ENCODE assay signal across 8 cellular contexts in the genomic region with DNA sequence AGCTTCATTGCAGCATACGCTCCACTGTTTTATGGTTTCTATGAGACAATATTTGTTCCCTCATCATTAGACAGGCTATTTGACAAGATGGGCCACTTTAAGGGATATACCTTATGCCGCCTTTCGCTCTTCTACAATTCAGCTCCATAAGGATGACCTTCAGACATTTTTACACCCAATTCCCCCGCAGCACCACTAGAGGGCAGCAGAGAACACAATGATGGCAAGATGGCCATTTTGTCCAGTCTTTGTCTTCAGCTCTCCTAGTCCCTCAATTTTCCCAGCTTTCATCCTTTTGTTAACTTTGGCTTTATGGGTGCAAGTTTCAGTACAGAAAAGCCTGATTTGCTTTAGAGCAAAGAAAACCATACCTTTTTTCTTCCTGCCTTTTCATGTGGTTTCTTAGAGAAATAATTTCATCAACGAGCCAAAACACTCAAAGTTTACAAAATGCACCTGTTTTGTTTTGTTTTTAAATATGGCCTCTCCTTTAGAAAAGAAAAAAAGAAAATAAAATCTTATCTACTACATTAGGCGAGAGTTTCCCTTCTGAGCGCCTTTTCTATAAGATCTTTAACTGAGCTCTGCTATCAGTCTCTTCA.
DNase-seq lines count a peak whose midpoint lies in the region; ATAC-seq and TF ChIP-seq lines count a peak whose summit lies in the region.

No MANE protein-coding gene starts in this region.

- H3K4me1 ChIP-seq in stomach = peaks cover 0 to 8% (median 6%) of the 10 kb centered on the region in 4 donors

- H3K4me3 ChIP-seq in epithelial cell of esophagus (ENCODE audit: low read length) (no peak overlapping the region), stomach (no peak overlapping the region)

- H3K9me3 Mint-ChIP-seq in naive thymus-derived CD8-positive, alpha-beta T cell = peaks cover 0 to 2% (median 0%) of the 10 kb centered on the region in 9 donors

- in situ Hi-C loops in G401 (cut with HindIII; ENCODE audit: low sequenced_read_pairs) = no loop called here

- 37 to 47% (median 39%) methylated on average over 7 of the region's 7 CpGs for WGBS in stomach, 5 donors

- no peaks in the 10 kb centered on the region for H3K27me3 Mint-ChIP-seq in naive thymus-derived CD8-positive, alpha-beta T cell

- H3K36me3 Mint-ChIP-seq in naive thymus-derived CD8-positive, alpha-beta T cell = no peaks in the 10 kb centered on the region

- peak; percentile 97 for TF ChIP-seq CTCF in epithelial cell of esophagus (IDR thresholded peaks at IDR 0.05; ENCODE audit: insufficient read depth, low read depth, low read length, missing control alignments)
- TF ChIP-seq CTCF in stomach (IDR thresholded peaks at IDR 0.05) = peak in 5 of 7 experiments; percentile 88 to 95 (median 90)

- peak; percentile 48 for ATAC-seq in HG03520 (IDR thresholded peaks at IDR 0.05; ENCODE audit: unreplicated experiment)
- no peak for ATAC-seq in naive thymus-derived CD8-positive, alpha-beta T cell

- H3K27me3 ChIP-seq in stomach = no peaks in the 10 kb centered on the region

- TF ChIP-seq POLR2A in stomach (IDR thresholded peaks at IDR 0.05) = no peak

- no peak overlapping the region for H3K4me3 Mint-ChIP-seq in naive thymus-derived CD8-positive, alpha-beta T cell

- no peaks in the 10 kb centered on the region for H3K9me3 ChIP-seq in stomach

- H3K4me1 Mint-ChIP-seq in naive thymus-derived CD8-positive, alpha-beta T cell = no peaks in the 10 kb centered on the region

- no peak overlapping the region for H3K27ac Mint-ChIP-seq in naive thymus-derived CD8-positive, alpha-beta T cell

- POLR2A ChIA-PET in naive thymus-derived CD8-positive, alpha-beta T cell (lab: Charles Lee) = no interaction called here

- intact Hi-C loops in stomach (cut with DNase I; ENCODE audit: low total_unique reads) = no loop called here

- no peak overlapping the region for H3K27ac ChIP-seq in stomach

- H3K36me3 ChIP-seq in stomach = no peaks in the 10 kb centered on the region

- no peak for TF ChIP-seq EP300 in stomach (IDR thresholded peaks at IDR 0.05)

- DNase-seq in G401 (ENCODE audit: low spot score) (peak; percentile 72), NCI-H69 (lab: John Stamatoyannopoulos, UW) (peak; percentile 64), epithelial cell of esophagus (ENCODE audit: low read depth) (peak; percentile 74), stomach (peak; percentile 78), GOT3 (lab: John Stamatoyannopoulos, UW) (no peak)
- peak; percentile 10 to 23 for DNase-seq in activated CD8-positive, alpha-beta memory T cell treated with anti-CD3 and anti-CD28 coated beads for 1 hour (ENCODE audit: extremely low read depth in 1 of 2, low read depth in 1 of 2)
- peak in 9 of 10 donors; percentile 1 to 66 (median 28) for DNase-seq in naive thymus-derived CD8-positive, alpha-beta T cell
